In the genomic region with DNA sequence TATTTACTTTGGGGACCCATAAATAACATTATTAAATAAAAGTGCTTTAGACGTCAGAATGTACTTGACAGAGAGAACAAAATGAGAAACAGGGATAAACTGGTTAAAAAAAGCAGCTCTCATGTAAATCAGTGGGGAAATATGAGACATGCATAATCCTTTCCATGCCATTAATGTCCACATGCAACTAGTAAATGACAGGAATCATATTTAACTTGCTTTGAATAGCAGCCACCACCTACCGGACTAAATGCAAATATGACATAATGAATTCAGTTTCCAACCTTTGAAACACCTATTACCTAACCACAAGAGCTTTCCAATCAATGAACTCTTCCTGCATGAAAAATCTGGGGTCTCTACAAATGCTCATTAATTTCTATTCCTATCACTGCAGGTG, we compare ENCODE assay signal across 16 cellular contexts.
"Had no signal": no experiment of that assay in that cellular context is flagged by ENCODE, and none has a peak within 500 bp of the region (broad histone marks: within the 10 kb centered on the region; RNA-seq: fewer than 3 reads in every experiment).

No MANE protein-coding gene starts in this region.

- DNase-seq: activated B cell treated with CpG ODN at 0.5 μM for 24 hours; activated CD4-positive, alpha-beta T cell treated with anti-CD3 and anti-CD28 coated beads, Interleukin-2, amount 10 ng/mL, durations not matched to agents 24 days and 14 days; activated naive CD4-positive, alpha-beta T cell; activated naive CD8-positive, alpha-beta T cell treated with anti-CD3 and anti-CD28 coated beads, Interleukin-2, amount 50 U/mL, for 24 hours; dorsolateral prefrontal cortex; immature natural killer cell; left colon; mammary epithelial cell; mucosa of descending colon; naive thymus-derived CD8-positive, alpha-beta T cell; nucleus accumbens; transverse colon had no signal

- H3K9me3 ChIP-seq: ascending aorta, mucosa of descending colon, right atrium auricular region, transverse colon had no signal

- H3K4me3 ChIP-seq: ascending aorta, dorsolateral prefrontal cortex, mucosa of descending colon, right atrium auricular region, skin epidermis, transverse colon had no signal

- H3K27ac ChIP-seq: ascending aorta, dorsolateral prefrontal cortex, right atrium auricular region, transverse colon had no signal

- ATAC-seq: activated naive CD8-positive, alpha-beta T cell treated with anti-CD3 and anti-CD28 coated beads, Interleukin-2, amount 50 U/mL, for 24 hours; left colon; mucosa of descending colon; naive thymus-derived CD8-positive, alpha-beta T cell; stimulated activated effector memory CD8-positive, alpha-beta T cell treated with anti-CD3 and anti-CD28 coated beads, Interleukin-12 subunit alpha, Interleukin-12 subunit beta, amount 100 ng/mL, for 72 hours had no signal

- H3K27me3 ChIP-seq: ascending aorta, dorsolateral prefrontal cortex, right atrium auricular region, transverse colon had no signal

- H3K36me3 ChIP-seq: ascending aorta, right atrium auricular region, transverse colon had no signal
